In genomic region chr3:132723024-132723462, GRCh38 we compare ENCODE assay signal across 8 cellular contexts. TPM values are rescaled to one million over a fixed set of nuclear protein-coding genes. Genes with fewer than 3 reads are reported as not detected.
A peak's percentile ranks its signal among the peaks of the same experiment; 100 is the strongest.
DNase-seq lines count a peak whose midpoint lies in the region; ATAC-seq, FAIRE-seq and TF ChIP-seq lines count a peak whose summit lies in the region.

No MANE protein-coding gene starts in this region.

- DNase-seq in CD4-positive, alpha-beta memory T cell, result no peak
- DNase-seq in HFF-Myc (ENCODE audit: extremely low read depth, low read depth) (no peak), kidney (no peak), suprapubic skin (ENCODE audit: low spot score in 2 of 2) (no peak), KBM-7 (no peak), cerebellum (ENCODE audit: low spot score) (no peak)
- DNase-seq in activated naive CD8-positive, alpha-beta T cell treated with anti-CD3 and anti-CD28 coated beads for 36 hours, result no peak

- peak in 1 of 2 donors; percentile 31 for TF ChIP-seq POLR2A in suprapubic skin (IDR thresholded peaks at IDR 0.05)

- POLR2A ChIA-PET in CD4-positive, alpha-beta memory T cell (lab: Charles Lee; ENCODE audit: partially characterized antibody), result interaction anchor here (0.9 to 3.8 kb wide), 3 partner anchors 305 to 852 kb away, joined by 5 to 24 read pairs (median 6); partner anchors contain the start of genes CDV3 and DNAJC13

- H3K9ac ChIP-seq in kidney (ENCODE audit: low read length in 2 of 2), result peak overlapping the region; percentile 26 to 70

- TF ChIP-seq CTCF in HFF-Myc (IDR thresholded peaks at IDR 0.05; ENCODE audit: low read depth, low read length, missing control alignments) (no peak), kidney (IDR thresholded peaks at IDR 0.05; ENCODE audit: borderline replicate concordance, extremely low read depth, insufficient read depth) (no peak), suprapubic skin (IDR thresholded peaks at IDR 0.05) (no peak)

- intact Hi-C loops in CD4-positive, alpha-beta memory T cell (cut with micrococcal nuclease), result loop anchor here (2.0 to 10.0 kb wide), 8 partner anchors 62 to 1976 kb away; partner anchors contain the start of genes ASTE1, ATP2C1, NEK11 and NUDT16
- intact Hi-C loops in kidney (cut with DNase I), result loop anchor here (10.0 kb wide), 1 partner anchor 702 kb away; no protein-coding TSS in a partner anchor

- TF ChIP-seq EP300 in suprapubic skin (IDR thresholded peaks at IDR 0.05), result no peak

- FAIRE-seq in kidney (lab: Jason Lieb, UNC), result no peak

- peak overlapping the region; percentile 84 to 90 (median 87) for H3K4me3 Mint-ChIP-seq in CD4-positive, alpha-beta memory T cell
- H3K4me3 Mint-ChIP-seq in activated naive CD8-positive, alpha-beta T cell treated with anti-CD3 and anti-CD28 coated beads for 36 hours, result peak overlapping the region; percentile 84

- CTCF ChIA-PET in CD4-positive, alpha-beta memory T cell (lab: Charles Lee; ENCODE audit: partially characterized antibody), result interaction anchor here (0.7 to 6.7 kb wide), 2 partner anchors 701 to 1751 kb away, joined by 3 to 145 read pairs; no protein-coding TSS in a partner anchor

- no peaks in the 10 kb centered on the region for H3K27me3 ChIP-seq in CD4-positive, alpha-beta memory T cell (ENCODE audit: insufficient read depth, low read length)
- no peaks in the 10 kb centered on the region for H3K27me3 ChIP-seq in suprapubic skin

- WGBS in suprapubic skin, result 8% methylated on average over 6 of the region's 17 CpGs

- no peak for ATAC-seq in activated CD4-positive, CD25-positive, alpha-beta regulatory T cell treated with anti-CD3 and anti-CD28 coated beads, Interleukin-2, amount 50 U/mL, for 24 hours

- peak overlapping the region; percentile 48 for H3K27ac ChIP-seq in CD4-positive, alpha-beta memory T cell (ENCODE audit: low read depth, low read length)
- H3K27ac ChIP-seq in kidney (ENCODE audit: low read depth in 2 of 2, low read length in 2 of 2) (peak overlapping the region; percentile 64 to 90), suprapubic skin (peak overlapping the region; percentile 84)

- H3K36me3 ChIP-seq in CD4-positive, alpha-beta memory T cell (ENCODE audit: insufficient read depth, low read length), result peaks cover 5% of the 10 kb centered on the region
- H3K36me3 ChIP-seq in kidney (ENCODE audit: control insufficient read depth in 1 of 2, insufficient read depth in 2 of 2, low read length in 2 of 2) (no peaks in the 10 kb centered on the region), suprapubic skin (no peaks in the 10 kb centered on the region)

- peaks cover 0 to 1% of the 10 kb centered on the region in 2 donors for H3K27me3 Mint-ChIP-seq in CD4-positive, alpha-beta memory T cell
- no peaks in the 10 kb centered on the region for H3K27me3 Mint-ChIP-seq in activated naive CD8-positive, alpha-beta T cell treated with anti-CD3 and anti-CD28 coated beads for 36 hours

- peaks cover 30% of the 10 kb centered on the region for H3K4me1 ChIP-seq in CD4-positive, alpha-beta memory T cell (ENCODE audit: insufficient read depth, low read length)
- peaks cover 5 to 7% of the 10 kb centered on the region in 2 donors for H3K4me1 ChIP-seq in kidney (ENCODE audit: control insufficient read depth in 1 of 2, insufficient read depth in 1 of 2, low read depth in 1 of 2, low read length in 2 of 2)
- H3K4me1 ChIP-seq in suprapubic skin, result peaks cover 40% of the 10 kb centered on the region

- peaks cover 6 to 22% of the 10 kb centered on the region in 2 donors for H3K36me3 Mint-ChIP-seq in CD4-positive, alpha-beta memory T cell
- peaks cover 11% of the 10 kb centered on the region for H3K36me3 Mint-ChIP-seq in activated naive CD8-positive, alpha-beta T cell treated with anti-CD3 and anti-CD28 coated beads for 36 hours

- H3K4me1 Mint-ChIP-seq in CD4-positive, alpha-beta memory T cell, result peaks cover 28 to 49% (median 40%) of the 10 kb centered on the region in 4 donors
- H3K4me1 Mint-ChIP-seq in activated naive CD8-positive, alpha-beta T cell treated with anti-CD3 and anti-CD28 coated beads for 36 hours, result peaks cover 33% of the 10 kb centered on the region

- peak overlapping the region; percentile 38 to 76 for H3K4me3 ChIP-seq in CD4-positive, alpha-beta memory T cell (ENCODE audit: low read length in 2 of 2)
- H3K4me3 ChIP-seq in HFF-Myc (replicated peaks; ENCODE audit: low read depth, low read length), result peak overlapping the region; percentile 56
- peak overlapping the region; percentile 81 to 84 for H3K4me3 ChIP-seq in kidney (ENCODE audit: low read length in 2 of 2)
- H3K4me3 ChIP-seq in suprapubic skin, result peak overlapping the region; percentile 69

- no peaks in the 10 kb centered on the region for H3K9me3 ChIP-seq in CD4-positive, alpha-beta memory T cell (ENCODE audit: control insufficient read depth in 1 of 2, low read length in 2 of 2)
- H3K9me3 ChIP-seq in kidney (ENCODE audit: control insufficient read depth in 1 of 2, low read length in 2 of 2) (no peaks in the 10 kb centered on the region), suprapubic skin (no peaks in the 10 kb centered on the region)

- H3K9me3 Mint-ChIP-seq in CD4-positive, alpha-beta memory T cell, result no peaks in the 10 kb centered on the region
- no peaks in the 10 kb centered on the region for H3K9me3 Mint-ChIP-seq in activated naive CD8-positive, alpha-beta T cell treated with anti-CD3 and anti-CD28 coated beads for 36 hours

- in situ Hi-C loops in KBM-7 (cut with MboI; ENCODE audit: low pct_unique_long_range_greater_than_20kb, low sequenced_read_pairs), result loop anchor here (25.0 kb wide), 1 partner anchor 914 kb away; no protein-coding TSS in a partner anchor

- peak overlapping the region; percentile 76 to 92 (median 87) for H3K27ac Mint-ChIP-seq in CD4-positive, alpha-beta memory T cell
- H3K27ac Mint-ChIP-seq in activated naive CD8-positive, alpha-beta T cell treated with anti-CD3 and anti-CD28 coated beads for 36 hours, result peak overlapping the region; percentile 74

RNA-seq across cellular contexts. Expression of gene NPHP3, which starts 0.8 kb away (rescaled TPM):
- 10 to 100 TPM; 68.0 to 72.9 TPM for total RNA-seq in CD4-positive, alpha-beta memory T cell
- 1 to 10 TPM; 1.7 to 4.0 TPM for polyA plus RNA-seq in CD4-positive, alpha-beta memory T cell
- total RNA-seq in activated naive CD8-positive, alpha-beta T cell treated with anti-CD3 and anti-CD28 coated beads for 36 hours, result 1 to 10 TPM; 7.3 to 8.4 TPM
- total RNA-seq in kidney, result 23.2 TPM
- 5.9 TPM for polyA plus RNA-seq in kidney (ENCODE audit: insufficient read depth, low read depth, low replicate concordance)
- total RNA-seq in suprapubic skin, result 100 to 1,000 TPM in 1 of 4 donors, 10 to 100 TPM in 3; 21.0 to 133 (median 27.3) TPM
- 23.7 TPM for total RNA-seq in cerebellum
